8 cellular contexts compared by ENCODE assay signal in genomic region chr4:25938251-25939186, GRCh38. TPM values are rescaled to one million over a fixed set of nuclear protein-coding genes. Genes with fewer than 3 reads are reported as not detected.
DNase-seq lines count a peak whose midpoint lies in the region; ATAC-seq and TF ChIP-seq lines count a peak whose summit lies in the region.

No MANE protein-coding gene starts in this region.

- H3K23me2 ChIP-seq in H9 (ENCODE audit: insufficient read length, low read depth, low read length, poor library complexity, severe bottlenecking) = no peaks in the 10 kb centered on the region

- no peak overlapping the region for H2AK5ac ChIP-seq in H9 (ENCODE audit: insufficient read length, low read length)

- no peak overlapping the region for H2AFZ ChIP-seq in H9 (ENCODE audit: low read length)

- no peak overlapping the region for H3K14ac ChIP-seq in H9 (ENCODE audit: insufficient read depth, low read length)

- no peak for TF ChIP-seq CTCF in H9 (conservative IDR thresholded peaks at IDR 0.05)

- ATAC-seq in HG02973 (IDR thresholded peaks at IDR 0.05; ENCODE audit: unreplicated experiment) = peak; percentile 95

- H3K27ac Mint-ChIP-seq in activated CD4-positive, alpha-beta T cell treated with anti-CD3 and anti-CD28 coated beads, Interleukin-2, amount 10 ng/mL, durations not matched to agents 7 days and 5 days = peak overlapping the region; percentile 80
- H3K27ac Mint-ChIP-seq in H9 = no peak overlapping the region

- no peak overlapping the region for H4K8ac ChIP-seq in H9 (replicated peaks; ENCODE audit: insufficient read length, low read depth, low read length)

- no peak overlapping the region for H3K4me2 ChIP-seq in H9 (ENCODE audit: insufficient read depth, insufficient read length, low read length)

- H2BK120ac ChIP-seq in H9 (ENCODE audit: low read depth, low read length, poor library complexity, severe bottlenecking) = no peak overlapping the region

- peaks cover 27% of the 10 kb centered on the region for H3K4me1 Mint-ChIP-seq in activated CD4-positive, alpha-beta T cell treated with anti-CD3 and anti-CD28 coated beads, Interleukin-2, amount 10 ng/mL, durations not matched to agents 7 days and 5 days
- H3K4me1 Mint-ChIP-seq in H9 = no peaks in the 10 kb centered on the region

- H3K79me2 ChIP-seq in H9 (ENCODE audit: insufficient read depth, low read length) = no peaks in the 10 kb centered on the region

- no peak overlapping the region for H2BK20ac ChIP-seq in H9 (ENCODE audit: low read depth, low read length, poor library complexity, severe bottlenecking)

- H2BK5ac ChIP-seq in H9 (ENCODE audit: insufficient read length, low read length) = no peak overlapping the region

- no peak overlapping the region for H3K18ac ChIP-seq in H9 (ENCODE audit: insufficient read length, low read depth, low read length)

- H4K5ac ChIP-seq in H9 (ENCODE audit: insufficient read length, low read depth, low read length) = no peak overlapping the region

- no peaks in the 10 kb centered on the region for H4K20me1 ChIP-seq in H9 (ENCODE audit: control insufficient read depth, insufficient read depth, insufficient read length)

- peaks cover 12% of the 10 kb centered on the region for H3K36me3 Mint-ChIP-seq in activated CD4-positive, alpha-beta T cell treated with anti-CD3 and anti-CD28 coated beads, Interleukin-2, amount 10 ng/mL, durations not matched to agents 7 days and 5 days (ENCODE audit: low read depth)
- H3K36me3 Mint-ChIP-seq in H9 (ENCODE audit: insufficient read depth in 1 of 3, low read depth in 3 of 3) = peaks cover 0 to 4% (median 3%) of the 10 kb centered on the region in 3 experiments; a peak in 1 of 7 replicates

- CTCF ChIA-PET in activated CD4-positive, alpha-beta T cell treated with anti-CD3 and anti-CD28 coated beads, Interleukin-2, amount 10 ng/mL, durations not matched to agents 7 days and 5 days (lab: Charles Lee) = interaction anchor here (1.9 to 2.2 kb wide), 2 partner anchors 10 to 17 kb away, joined by 4 to 9 read pairs; no protein-coding TSS in a partner anchor

- no peak overlapping the region for H3K27ac ChIP-seq in H9 (ENCODE audit: insufficient read length, low read depth, low read length)

- DNase-seq in activated T-cell treated with anti-CD3 and anti-CD28 coated beads for 48 hours (ENCODE audit: low read depth) (peak; percentile 43), kidney tubule cell (ENCODE audit: low spot score) (peak; percentile 83), NCI-H446 (lab: John Stamatoyannopoulos, UW) (no peak), H9 (no peak), DMS79 (lab: John Stamatoyannopoulos, UW) (no peak)
- no peak for DNase-seq in activated T-cell treated with anti-CD3 and anti-CD28 coated beads, Interleukin-2, amount 50 U/mL, for 1 hour
- no peak for DNase-seq in activated CD4-positive, alpha-beta T cell treated with anti-CD3 and anti-CD28 coated beads, Interleukin-2, amount 10 ng/mL, durations not matched to agents 7 days and 5 days

- no peaks in the 10 kb centered on the region for H3K27me3 ChIP-seq in H9 (ENCODE audit: insufficient read depth, low read length)

- no peaks in the 10 kb centered on the region for H3K4me1 ChIP-seq in H9 (ENCODE audit: insufficient read depth, low read length)

- H3K27me3 Mint-ChIP-seq in activated CD4-positive, alpha-beta T cell treated with anti-CD3 and anti-CD28 coated beads, Interleukin-2, amount 10 ng/mL, durations not matched to agents 7 days and 5 days = no peaks in the 10 kb centered on the region
- peaks cover 4% of the 10 kb centered on the region for H3K27me3 Mint-ChIP-seq in H9 (ENCODE audit: low read depth)

- no peak overlapping the region for H2BK12ac ChIP-seq in H9 (ENCODE audit: insufficient read length, low read depth, low read length)

- no peaks in the 10 kb centered on the region for H3K9me3 ChIP-seq in H9 (ENCODE audit: control insufficient read depth, low read depth, low read length)

- no CpG with 5 or more reads among the region's 10 CpGs for WGBS in H9 (ENCODE audit: extremely low coverage, insufficient read length, low lambda C conversion rate)

- POLR2A ChIA-PET in activated CD4-positive, alpha-beta T cell treated with anti-CD3 and anti-CD28 coated beads, Interleukin-2, amount 10 ng/mL, durations not matched to agents 7 days and 5 days (lab: Charles Lee) = no interaction called here

- H3K56ac ChIP-seq in H9 (ENCODE audit: insufficient read length, low read depth, low read length) = no peak overlapping the region

- H3K79me1 ChIP-seq in H9 (ENCODE audit: insufficient read depth, low read depth, low read length, poor library complexity, severe bottlenecking) = no peaks in the 10 kb centered on the region

- H3T11ph ChIP-seq in H9 (ENCODE audit: low read length) = no peak overlapping the region

- peaks cover 16% of the 10 kb centered on the region for H3K9me3 Mint-ChIP-seq in activated CD4-positive, alpha-beta T cell treated with anti-CD3 and anti-CD28 coated beads, Interleukin-2, amount 10 ng/mL, durations not matched to agents 7 days and 5 days
- peaks cover 7 to 8% of the 10 kb centered on the region in 2 experiments; a peak in 4 of 5 replicates for H3K9me3 Mint-ChIP-seq in H9

- H3K23ac ChIP-seq in H9 (ENCODE audit: insufficient read length, low read depth, low read length) = no peak overlapping the region

- no peak overlapping the region for H4K91ac ChIP-seq in H9 (ENCODE audit: insufficient read length, low read depth, low read length)

- no peak overlapping the region for H3K4me3 Mint-ChIP-seq in activated CD4-positive, alpha-beta T cell treated with anti-CD3 and anti-CD28 coated beads, Interleukin-2, amount 10 ng/mL, durations not matched to agents 7 days and 5 days
- H3K4me3 Mint-ChIP-seq in H9 = no peak overlapping the region

- no peak overlapping the region for H3K9ac ChIP-seq in H9 (ENCODE audit: extremely low read depth, insufficient read length, low read length)

- H2BK15ac ChIP-seq in H9 (ENCODE audit: low read depth, low read length) = no peak overlapping the region

- H3K4ac ChIP-seq in H9 (ENCODE audit: low read depth, low read length) = no peak overlapping the region

RNA-seq across cellular contexts. Expression of gene SMIM20, which starts 24.5 kb away (rescaled TPM):
- 10 to 100 TPM; 12.2 TPM for total RNA-seq in activated CD4-positive, alpha-beta T cell treated with anti-CD3 and anti-CD28 coated beads, Interleukin-2, amount 10 ng/mL, durations not matched to agents 7 days and 5 days
- 39.7 and 40.2 TPM in 2 replicates for total RNA-seq in H9 (2021)

Comparison
In these comparisons a context has a peak if more than half of its experiments do, and no peak if none do; other contexts are left out.
1. DNase-seq: peak in activated T-cell treated with anti-CD3 and anti-CD28 coated beads for 48 hours (single experiment) and kidney tubule cell (single experiment); none in activated T-cell treated with anti-CD3 and anti-CD28 coated beads, Interleukin-2, amount 50 U/mL, for 1 hour (single experiment), activated CD4-positive, alpha-beta T cell treated with anti-CD3 and anti-CD28 coated beads, Interleukin-2, amount 10 ng/mL, durations not matched to agents 7 days and 5 days (single experiment), NCI-H446 (0 of 2), H9 (single experiment) and DMS79 (single experiment).